Comparison of ENCODE assay signal across 15 cellular contexts in genomic region chr12:52054231-52054837, GRCh38. TPM values are rescaled to one million over a fixed set of nuclear protein-coding genes. Genes with fewer than 3 reads are reported as not detected.
DNase-seq lines count a peak whose midpoint lies in the region; TF ChIP-seq lines count a peak whose summit lies in the region.
"Had no signal": no experiment of that assay in that cellular context is flagged by ENCODE, and none has a peak within 500 bp of the region (broad histone marks: within the 10 kb centered on the region; RNA-seq: fewer than 3 reads in every experiment).

No MANE protein-coding gene starts in this region.

- 76 to 94% methylated on average over 7 to 14 of the region's 21 CpGs for WGBS in esophagus squamous epithelium, 2 donors
- 92 to 93% methylated on average over 21 of the region's 21 CpGs for WGBS in sigmoid colon, 2 donors

- H3K9me3 ChIP-seq in esophagus squamous epithelium, result no peaks in the 10 kb centered on the region
- H3K9me3 ChIP-seq in sigmoid colon, result no peaks in the 10 kb centered on the region

- no peak overlapping the region for H3K27ac Mint-ChIP-seq in HFFc6

- intact Hi-C loops in esophagus squamous epithelium (cut with DNase I), result no loop called here
- intact Hi-C loops in sigmoid colon (cut with DNase I), result no loop called here

- peaks cover 51% of the 10 kb centered on the region for H3K27me3 Mint-ChIP-seq in HFFc6 (ENCODE audit: insufficient read depth)

- H3K9me3 Mint-ChIP-seq in HFFc6, result peaks cover 10% of the 10 kb centered on the region; the same call in 1 of the 2 replicates

- peak overlapping the region; percentile 15; the same call in 1 of the 2 replicates for H3K4me3 Mint-ChIP-seq in HFFc6

- peaks cover 35% of the 10 kb centered on the region for H3K4me1 Mint-ChIP-seq in HFFc6 (ENCODE audit: low read depth)

- TF ChIP-seq CTCF in HFFc6 (IDR thresholded peaks at IDR 0.05) (no peak), esophagus squamous epithelium (IDR thresholded peaks at IDR 0.05) (no peak), sigmoid colon (IDR thresholded peaks at IDR 0.05) (no peak)

- no peak for TF ChIP-seq EP300 in sigmoid colon (IDR thresholded peaks at IDR 0.05)

- H3K36me3 ChIP-seq in esophagus squamous epithelium (peaks cover 0 to 25% (median 9%) of the 10 kb centered on the region in 3 donors), sigmoid colon (peaks cover 3 to 32% (median 17%) of the 10 kb centered on the region in 4 donors)

- H3K27me3 ChIP-seq in esophagus squamous epithelium, result peaks cover 0 to 6% (median 0%) of the 10 kb centered on the region in 4 donors
- no peaks in the 10 kb centered on the region for H3K27me3 ChIP-seq in sigmoid colon

- peaks cover 17 to 57% (median 32%) of the 10 kb centered on the region in 3 donors for H3K4me1 ChIP-seq in esophagus squamous epithelium
- peaks cover 0 to 75% (median 67%) of the 10 kb centered on the region in 4 donors for H3K4me1 ChIP-seq in sigmoid colon

- DNase-seq in Ammon's horn (ENCODE audit: low spot score), result peak; percentile 1
- no peak for DNase-seq in HFFc6
- DNase-seq in esophagus squamous epithelium (lab: John Stamatoyannopoulos, UW), result no peak
- peak; percentile 84 for DNase-seq in sigmoid colon
- no peak for DNase-seq in AG08395 (ENCODE audit: low spot score)
- no peak for DNase-seq in dedifferentiated amniotic fluid mesenchymal stem cell (ENCODE audit: extremely low spot score)
- no peak for DNase-seq in NCI-H748 treated with DMSO at 0.1 percent for 48 hours (lab: John Stamatoyannopoulos, UW)
- DNase-seq in MV-4-11 (lab: John Stamatoyannopoulos, UW), result no peak
- DNase-seq: activated CD4-positive, CD25-positive, alpha-beta regulatory T cell treated with anti-CD3 and anti-CD28 coated beads, Interleukin-2, amount 50 U/mL, for 72 hours; activated naive CD4-positive, alpha-beta T cell treated with anti-CD3 and anti-CD28 coated beads, Interleukin-2, amount 50 U/mL, for 16 hours; NCI-H146 had no signal

- TF ChIP-seq POLR2A in esophagus squamous epithelium (IDR thresholded peaks at IDR 0.05) (no peak), sigmoid colon (IDR thresholded peaks at IDR 0.05) (no peak)

- H3K27ac ChIP-seq in esophagus squamous epithelium (peak overlapping the region in 3 of 4 donors; percentile 88 to 98 (median 95)), sigmoid colon (peak overlapping the region; percentile 94 to 100 (median 96))

- peak overlapping the region in 2 of 4 donors; percentile 49 to 66 for H3K4me3 ChIP-seq in esophagus squamous epithelium
- peak overlapping the region; percentile 67 to 77 (median 68) for H3K4me3 ChIP-seq in sigmoid colon
- H3K4me3 ChIP-seq: K562, lung had no signal

- peaks cover 6% of the 10 kb centered on the region; the same call in 1 of the 2 replicates for H3K36me3 Mint-ChIP-seq in HFFc6 (ENCODE audit: low read depth)

RNA-seq across cellular contexts. Expression of gene NR4A1, which starts 3.1 kb away (rescaled TPM):
- 10 to 100 TPM; 10.3 to 46.6 (median 43.6) TPM for total RNA-seq in HFFc6 (2021; fragmentation: NEBNext Ultra II Directional; extraction: Animal tissue kit (Norgen Biotek cat#: 25700))
- total RNA-seq in esophagus squamous epithelium (10 to 100 TPM in 1 of 4 donors, 1 to 10 TPM in 3; 3.4 to 12.6 (median 5.6) TPM), sigmoid colon (100 to 1,000 TPM in 3 of 4 donors, 10 to 100 TPM in 1; 41.7 to 276 (median 167) TPM)
- 10 to 100 TPM; 31.2 to 65.9 (median 45.0) TPM for polyA plus RNA-seq in sigmoid colon

RNA-seq across cellular contexts. Expression of gene ATG101, which starts 15.4 kb away (rescaled TPM):
- 10 to 100 TPM; 62.1 to 73.6 (median 66.6) TPM for total RNA-seq in HFFc6 (2021; fragmentation: NEBNext Ultra II Directional; extraction: Animal tissue kit (Norgen Biotek cat#: 25700))
- total RNA-seq in esophagus squamous epithelium (10 to 100 TPM; 36.7 to 54.7 (median 40.4) TPM), sigmoid colon (10 to 100 TPM; 30.2 to 48.7 (median 38.2) TPM)
- polyA plus RNA-seq in sigmoid colon, result 10 to 100 TPM; 58.9 to 64.5 (median 61.7) TPM

RNA-seq across cellular contexts. Expression of gene SMIM41, which starts 25.2 kb away (rescaled TPM):
- total RNA-seq in HFFc6 (2021; fragmentation: NEBNext Ultra II Directional; extraction: Animal tissue kit (Norgen Biotek cat#: 25700)), result not detected
- 1 to 10 TPM in 2 of 4 donors, under 1 TPM in 1, not detected in 1; 0.50 to 5.7 (median 1.8) TPM for total RNA-seq in esophagus squamous epithelium
- 1 to 10 TPM in 2 of 4 donors, under 1 TPM in 1, not detected in 1; 0.41 to 5.7 (median 1.2) TPM for total RNA-seq in sigmoid colon
- polyA plus RNA-seq in sigmoid colon, result under 1 TPM in 1 of 3 donors, not detected in 2; 0.61 TPM
- total RNA-seq: K562 had no signal
- polyA plus RNA-seq: CD14-positive monocyte, K562 had no signal

RNA-seq across cellular contexts. Expression of gene TAMALIN, which starts 47.6 kb away (rescaled TPM):
- total RNA-seq in HFFc6 (2021; fragmentation: NEBNext Ultra II Directional; extraction: Animal tissue kit (Norgen Biotek cat#: 25700)), result under 1 TPM; 0.24 to 1.00 (median 0.69) TPM
- total RNA-seq in esophagus squamous epithelium (10 to 100 TPM in 1 of 4 donors, 1 to 10 TPM in 3; 1.7 to 10.7 (median 3.6) TPM), sigmoid colon (10 to 100 TPM in 2 of 4 donors, 1 to 10 TPM in 2; 9.2 to 11.1 (median 10.1) TPM)
- 10 to 100 TPM in 1 of 3 donors, 1 to 10 TPM in 2; 4.2 to 17.0 (median 4.9) TPM for polyA plus RNA-seq in sigmoid colon
- total RNA-seq: NCI-H460 had no signal

Comparison
In these comparisons a context has a peak if more than half of its experiments do, and no peak if none do; other contexts are left out.
1. DNase-seq: peak in Ammon's horn (single experiment) and sigmoid colon (single experiment); none in HFFc6 (single experiment), esophagus squamous epithelium (single experiment), AG08395 (single experiment), dedifferentiated amniotic fluid mesenchymal stem cell (single experiment), NCI-H748 treated with DMSO at 0.1 percent for 48 hours (single experiment) and MV-4-11 (single experiment).